In genomic region chr20:60630609-60631008, GRCh38 we compare ENCODE assay signal across 16 cellular contexts.
DNase-seq lines count a peak whose midpoint lies in the region; ATAC-seq, FAIRE-seq and TF ChIP-seq lines count a peak whose summit lies in the region.
"Had no signal": no experiment of that assay in that cellular context is flagged by ENCODE, and none has a peak within 500 bp of the region (broad histone marks: within the 10 kb centered on the region; RNA-seq: fewer than 3 reads in every experiment).

No MANE protein-coding gene starts in this region.

- no peak overlapping the region for H3K4me3 Mint-ChIP-seq in Caco-2 (ENCODE audit: unreplicated experiment)
- H3K4me3 Mint-ChIP-seq: B cell; naive thymus-derived CD4-positive, alpha-beta T cell; T-helper 2 cell treated with Interferon-gamma antibody and Interleukin-4, amounts not matched to agents 5 μg/mL and 100 μg/mL, for 36 hours had no signal

- no peak overlapping the region for H3K27ac Mint-ChIP-seq in Caco-2 (ENCODE audit: unreplicated experiment)
- H3K27ac Mint-ChIP-seq: B cell; naive thymus-derived CD4-positive, alpha-beta T cell; progenitor cell of endocrine pancreas; T-helper 2 cell treated with Interferon-gamma antibody and Interleukin-4, amounts not matched to agents 5 μg/mL and 100 μg/mL, for 36 hours had no signal

- H3K4me3 ChIP-seq in retinal pigment epithelial cell (ENCODE audit: low read length), result no peak overlapping the region
- no peak overlapping the region for H3K4me3 ChIP-seq in upper lobe of right lung
- no peak overlapping the region for H3K4me3 ChIP-seq in Caco-2 (ENCODE audit: low read depth, low read length)
- H3K4me3 ChIP-seq: esophagus muscularis mucosa, testis had no signal

- TF ChIP-seq CTCF in RWPE1 (conservative IDR thresholded peaks at IDR 0.05; ENCODE audit: low read depth) (no peak), retinal pigment epithelial cell (conservative IDR thresholded peaks at IDR 0.05; ENCODE audit: low read depth, low read length) (no peak), upper lobe of right lung (IDR thresholded peaks at IDR 0.05) (no peak), Caco-2 (IDR thresholded peaks at IDR 0.05; ENCODE audit: insufficient read depth in 1 of 2, low read depth in 1 of 2, low read length in 1 of 2, severe bottlenecking in 1 of 2, unreplicated experiment in 1 of 2) (no peak)

- peaks cover 12% of the 10 kb centered on the region for H3K9me3 Mint-ChIP-seq in Caco-2 (ENCODE audit: unreplicated experiment)
- H3K9me3 Mint-ChIP-seq: naive thymus-derived CD4-positive, alpha-beta T cell; T-helper 2 cell treated with Interferon-gamma antibody and Interleukin-4, amounts not matched to agents 5 μg/mL and 100 μg/mL, for 36 hours had no signal

- H3K4me1 Mint-ChIP-seq in Caco-2 (ENCODE audit: low read depth, unreplicated experiment), result no peaks in the 10 kb centered on the region
- H3K4me1 Mint-ChIP-seq: B cell had no signal

- no peak for FAIRE-seq in frontal cortex (lab: Jason Lieb, UNC)
- FAIRE-seq: D721Med had no signal

- DNase-seq in NCI-H1436 treated with DMSO at 0.1 percent for 48 hours (lab: John Stamatoyannopoulos, UW) (peak; percentile 96), NCI-H2171 treated with DMSO at 0.1 percent for 48 hours (lab: John Stamatoyannopoulos, UW) (peak; percentile 56), RWPE1 (ENCODE audit: low spot score) (peak; percentile 26), retinal pigment epithelial cell (ENCODE audit: low read depth) (peak; percentile 8), upper lobe of right lung (no peak), frontal cortex (ENCODE audit: low spot score in 2 of 2) (no peak), Caco-2 (no peak)
- DNase-seq: activated CD4-positive, CD25-positive, alpha-beta regulatory T cell treated with anti-CD3 and anti-CD28 coated beads, Interleukin-2, amount 50 U/mL, for 72 hours; amniotic stem cell; naive thymus-derived CD4-positive, alpha-beta T cell; testis had no signal

- H3K27me3 Mint-ChIP-seq in Caco-2 (ENCODE audit: insufficient read depth, unreplicated experiment), result peaks cover 23% of the 10 kb centered on the region
- H3K27me3 Mint-ChIP-seq: B cell had no signal

- BruUV-seq in Caco-2 (replicated peaks; lab: Mats Ljungman, UMichigan), result no TSS peak

- H3K4me1 ChIP-seq in upper lobe of right lung (no peaks in the 10 kb centered on the region), Caco-2 (no peaks in the 10 kb centered on the region)
- H3K4me1 ChIP-seq: esophagus muscularis mucosa, testis had no signal

- no peaks in the 10 kb centered on the region for H3K9me3 ChIP-seq in upper lobe of right lung
- H3K9me3 ChIP-seq in Caco-2, result peaks cover 2% of the 10 kb centered on the region; the same call in 1 of the 2 replicates
- H3K9me3 ChIP-seq: esophagus muscularis mucosa, testis had no signal

- no peak for ATAC-seq in upper lobe of right lung
- ATAC-seq: naive thymus-derived CD4-positive, alpha-beta T cell had no signal

- H3K27me3 ChIP-seq in upper lobe of right lung, result no peaks in the 10 kb centered on the region
- H3K27me3 ChIP-seq in Caco-2 (replicated peaks; ENCODE audit: control insufficient read depth, insufficient read depth, low read length), result 0 out of 2 replicates have a peak, but pooled peaks cover 1% of the 10 kb centered on the region
- H3K27me3 ChIP-seq: esophagus muscularis mucosa, testis had no signal

- CTCF ChIA-PET in RWPE1 (lab: Yijun Ruan, JAX), result interaction anchor here (0.9 kb wide), 1 partner anchor 22 kb away, joined by 3 read pairs; no protein-coding TSS in a partner anchor
- CTCF ChIA-PET in Caco-2 (lab: Charles Lee), result no interaction called here

- intact Hi-C loops in upper lobe of right lung (cut with DNase I), result no loop called here
- intact Hi-C loops in Caco-2 (cut with micrococcal nuclease; ENCODE audit: unreplicated experiment), result no loop called here

- POLR2A ChIA-PET in RWPE1 (lab: Yijun Ruan, JAX; ENCODE audit: low non-redundant PET), result no interaction called here
- POLR2A ChIA-PET in Caco-2 (lab: Charles Lee), result no interaction called here

- no peak overlapping the region for H3K27ac ChIP-seq in RWPE1
- H3K27ac ChIP-seq in upper lobe of right lung, result no peak overlapping the region
- H3K27ac ChIP-seq: esophagus muscularis mucosa, testis had no signal

- H3K36me3 Mint-ChIP-seq in Caco-2 (ENCODE audit: insufficient read depth, unreplicated experiment), result no peaks in the 10 kb centered on the region
- H3K36me3 Mint-ChIP-seq: naive thymus-derived CD4-positive, alpha-beta T cell had no signal

- H3K36me3 ChIP-seq in upper lobe of right lung (no peaks in the 10 kb centered on the region), Caco-2 (ENCODE audit: control insufficient read depth, insufficient read depth, low read length) (no peaks in the 10 kb centered on the region)
- H3K36me3 ChIP-seq: esophagus muscularis mucosa had no signal

Comparison
In these comparisons a context has a peak if more than half of its experiments do, and no peak if none do; other contexts are left out.
1. DNase-seq: peak in NCI-H1436 treated with DMSO at 0.1 percent for 48 hours (single experiment), NCI-H2171 treated with DMSO at 0.1 percent for 48 hours (single experiment), RWPE1 (single experiment) and retinal pigment epithelial cell (single experiment); none in upper lobe of right lung (single experiment), frontal cortex (0 of 2) and Caco-2 (0 of 2).